In the genomic region with DNA sequence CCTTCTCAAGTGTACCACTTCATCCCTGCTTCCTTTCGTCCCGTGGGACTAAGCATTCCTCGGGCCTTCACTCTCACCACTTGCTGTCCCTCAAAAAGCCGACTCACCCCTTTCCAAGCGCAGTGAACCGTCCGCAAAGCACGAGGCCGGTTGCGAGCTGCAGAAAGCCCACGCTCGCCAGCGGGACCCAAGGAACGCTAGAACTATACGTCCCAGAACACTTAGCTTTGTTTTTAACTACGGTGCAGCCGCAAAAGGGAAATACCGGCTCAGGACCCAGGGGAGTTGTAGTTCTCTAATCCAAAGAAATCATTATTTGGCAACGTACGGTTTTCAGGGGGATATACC, we compare ENCODE assay signal across 8 cellular contexts. TPM values are rescaled to one million over a fixed set of nuclear protein-coding genes. Genes with fewer than 3 reads are reported as not detected.
DNase-seq lines count a peak whose midpoint lies in the region; ATAC-seq, FAIRE-seq and TF ChIP-seq lines count a peak whose summit lies in the region.

No MANE protein-coding gene starts in this region.

- peak overlapping the region; percentile 97 for H3K4me3 Mint-ChIP-seq in dendritic cell treated with granulocyte-macrophage colony-stimulating factor and Interleukin-4, amounts not matched to agents 40 ng/mL and 50 ng/mL, for 4 days

- no peaks in the 10 kb centered on the region for H3K9me3 ChIP-seq in Panc1 (ENCODE audit: control insufficient read depth, insufficient read depth, low read depth, low read length)
- no peaks in the 10 kb centered on the region for H3K9me3 ChIP-seq in lung (ENCODE audit: control insufficient read depth in 2 of 2, insufficient read depth in 1 of 2, low read length in 1 of 2)
- H3K9me3 ChIP-seq in thymus (ENCODE audit: control insufficient read depth) = no peaks in the 10 kb centered on the region

- peaks cover 26% of the 10 kb centered on the region for H3K4me1 Mint-ChIP-seq in dendritic cell treated with granulocyte-macrophage colony-stimulating factor and Interleukin-4, amounts not matched to agents 40 ng/mL and 50 ng/mL, for 4 days (ENCODE audit: low read depth)

- POLR2A ChIA-PET in Panc1 (lab: Charles Lee) = no interaction called here

- H3K27ac ChIP-seq in Panc1 (ENCODE audit: low read length) (peak overlapping the region; percentile 99), lung (ENCODE audit: low read depth in 1 of 2, low read length in 1 of 2) (peak overlapping the region; percentile 94 to 95), thymus (ENCODE audit: low read depth) (peak overlapping the region; percentile 81)

- H3K4me3 ChIP-seq in HFF-Myc (replicated peaks; ENCODE audit: low read depth, low read length) = peak overlapping the region; percentile 92
- H3K4me3 ChIP-seq in Panc1 (ENCODE audit: low read depth in 2 of 2, low read length in 2 of 2) = peak overlapping the region; percentile 98 to 100
- peak overlapping the region; percentile 75 for H3K4me3 ChIP-seq in lung
- peak overlapping the region; percentile 74 for H3K4me3 ChIP-seq in thymus (ENCODE audit: low read length)

- CTCF ChIA-PET in Panc1 (lab: Charles Lee) = no interaction called here

- no peaks in the 10 kb centered on the region for H3K9me3 Mint-ChIP-seq in dendritic cell treated with granulocyte-macrophage colony-stimulating factor and Interleukin-4, amounts not matched to agents 40 ng/mL and 50 ng/mL, for 4 days

- H3K36me3 Mint-ChIP-seq in dendritic cell treated with granulocyte-macrophage colony-stimulating factor and Interleukin-4, amounts not matched to agents 40 ng/mL and 50 ng/mL, for 4 days (ENCODE audit: low read depth) = peaks cover 40% of the 10 kb centered on the region

- H3K27ac Mint-ChIP-seq in dendritic cell treated with granulocyte-macrophage colony-stimulating factor and Interleukin-4, amounts not matched to agents 40 ng/mL and 50 ng/mL, for 4 days = peak overlapping the region; percentile 97

- FAIRE-seq in D721Med (lab: Jason Lieb, UNC) = no peak

- no peak for TF ChIP-seq CTCF in GM10266 (IDR thresholded peaks at IDR 0.05; ENCODE audit: control insufficient read depth, insufficient read depth, low read depth, missing control alignments)
- no peak for TF ChIP-seq CTCF in HFF-Myc (IDR thresholded peaks at IDR 0.05; ENCODE audit: low read depth, low read length, missing control alignments)
- no peak for TF ChIP-seq CTCF in Panc1 (IDR thresholded peaks at IDR 0.05)
- TF ChIP-seq CTCF in lung (IDR thresholded peaks at IDR 0.05; ENCODE audit: control extremely low read depth, extremely low read depth) = no peak
- no peak for TF ChIP-seq CTCF in D721Med (IDR thresholded peaks at IDR 0.05; ENCODE audit: insufficient read depth, missing control alignments)

- H3K36me3 ChIP-seq in Panc1 (ENCODE audit: control insufficient read depth, insufficient read depth, low read length) (peaks cover 9% of the 10 kb centered on the region; the same call in 1 of the 2 replicates), lung (ENCODE audit: control insufficient read depth in 2 of 2, insufficient read depth in 2 of 2, low read length in 2 of 2) (peaks cover 0 to 7% of the 10 kb centered on the region in 2 donors), thymus (ENCODE audit: control insufficient read depth, insufficient read depth) (no peaks in the 10 kb centered on the region)

- ATAC-seq in Panc1 = peak; percentile 13
- peak; percentile 7 for ATAC-seq in lung (ENCODE audit: insufficient read depth, low FRiP score)

- DNase-seq in GM10266 (ENCODE audit: extremely low spot score) = peak; percentile 10
- no peak for DNase-seq in HFF-Myc (ENCODE audit: extremely low read depth, low read depth)
- no peak for DNase-seq in Panc1 (ENCODE audit: low read depth, low spot score)
- no peak for DNase-seq in lung (ENCODE audit: low spot score)
- DNase-seq in D721Med (ENCODE audit: insufficient read length, low spot score) = no peak
- DNase-seq in cerebellar nuclear complex (lab: John Stamatoyannopoulos, UW) = no peak

- in situ Hi-C loops in Panc1 (cut with HindIII; ENCODE audit: low pct_unique_long_range_greater_than_20kb, low sequenced_read_pairs) = no loop called here

- no peaks in the 10 kb centered on the region for H3K27me3 ChIP-seq in Panc1 (ENCODE audit: control insufficient read depth, insufficient read depth, low read length)
- H3K27me3 ChIP-seq in lung (ENCODE audit: control insufficient read depth, insufficient read depth) = no peaks in the 10 kb centered on the region
- no peaks in the 10 kb centered on the region for H3K27me3 ChIP-seq in thymus (ENCODE audit: control insufficient read depth, insufficient read depth)

- H3K4me1 ChIP-seq in Panc1 (ENCODE audit: control insufficient read depth, insufficient read depth, low read length) (peaks cover 11% of the 10 kb centered on the region), lung (ENCODE audit: control insufficient read depth in 2 of 2, insufficient read depth in 2 of 2, low read length in 2 of 2) (peaks cover 5 to 10% of the 10 kb centered on the region in 2 donors), thymus (ENCODE audit: control insufficient read depth, insufficient read depth, low read length) (peaks cover 8% of the 10 kb centered on the region)

- 0 to 1% methylated on average over 20 of the region's 20 CpGs for WGBS in lung, 2 donors
- WGBS in thymus = under 1% methylated on average over 20 of the region's 20 CpGs

- BruUV-seq in Panc1 (replicated peaks; lab: Mats Ljungman, UMichigan) = TSS peak; percentile 91

- intact Hi-C loops in Panc1 (cut with micrococcal nuclease; ENCODE audit: unreplicated experiment) = no loop called here
- intact Hi-C loops in dendritic cell treated with granulocyte-macrophage colony-stimulating factor and Interleukin-4, amounts not matched to agents 40 ng/mL and 50 ng/mL, for 4 days (cut with micrococcal nuclease) = loop anchor here (2.0 to 10.0 kb wide), 2 partner anchors 42 to 116 kb away; partner anchors contain the start of gene HLA-A

- H3K27me3 Mint-ChIP-seq in dendritic cell treated with granulocyte-macrophage colony-stimulating factor and Interleukin-4, amounts not matched to agents 40 ng/mL and 50 ng/mL, for 4 days = no peaks in the 10 kb centered on the region

RNA-seq across cellular contexts. Expression of gene POLR1H, which starts 0.5 kb away (rescaled TPM):
- total RNA-seq in Panc1 (2021; ENCODE audit: unreplicated experiment) (24.9 TPM), lung (10 to 100 TPM; 18.2 to 24.0 TPM)
- 29.1 TPM for polyA plus RNA-seq in Panc1 (2012; ENCODE audit: insufficient read length)
- polyA plus RNA-seq in lung (10 to 100 TPM; 53.2 to 55.5 TPM), thymus (91.0 TPM)

RNA-seq across cellular contexts. Expression of gene PPP1R11, which starts 6.4 kb away (rescaled TPM):
- total RNA-seq in Panc1 (2021; ENCODE audit: unreplicated experiment) (59.2 TPM), lung (10 to 100 TPM; 29.2 to 56.9 TPM)
- 53.0 TPM for polyA plus RNA-seq in Panc1 (2012; ENCODE audit: insufficient read length)
- polyA plus RNA-seq in lung (10 to 100 TPM; 54.7 to 81.7 TPM), thymus (50.5 TPM)

RNA-seq across cellular contexts. Expression of gene RNF39, which starts 15.0 kb away (rescaled TPM):
- total RNA-seq in Panc1 (2021; ENCODE audit: unreplicated experiment) = not detected
- 0.70 TPM for polyA plus RNA-seq in Panc1 (2012; ENCODE audit: insufficient read length)
- total RNA-seq in lung = 1 to 10 TPM in 1 of 2 donors, not detected in 1; 2.3 TPM
- 1 to 10 TPM; 1.0 to 1.3 TPM for polyA plus RNA-seq in lung
- polyA plus RNA-seq in thymus = 2.0 TPM

RNA-seq across cellular contexts. Expression of gene TRIM31, which starts 52.3 kb away (rescaled TPM):
- total RNA-seq in Panc1 (2021; ENCODE audit: unreplicated experiment) (not detected), lung (under 1 TPM in 1 of 2 donors, not detected in 1; 0.31 TPM)
- polyA plus RNA-seq in Panc1 (2012; ENCODE audit: insufficient read length) = not detected
- polyA plus RNA-seq in lung (1 to 10 TPM in 1 of 2 donors, under 1 TPM in 1; 0.30 to 1.4 TPM), thymus (1.4 TPM)
